In the genomic region with DNA sequence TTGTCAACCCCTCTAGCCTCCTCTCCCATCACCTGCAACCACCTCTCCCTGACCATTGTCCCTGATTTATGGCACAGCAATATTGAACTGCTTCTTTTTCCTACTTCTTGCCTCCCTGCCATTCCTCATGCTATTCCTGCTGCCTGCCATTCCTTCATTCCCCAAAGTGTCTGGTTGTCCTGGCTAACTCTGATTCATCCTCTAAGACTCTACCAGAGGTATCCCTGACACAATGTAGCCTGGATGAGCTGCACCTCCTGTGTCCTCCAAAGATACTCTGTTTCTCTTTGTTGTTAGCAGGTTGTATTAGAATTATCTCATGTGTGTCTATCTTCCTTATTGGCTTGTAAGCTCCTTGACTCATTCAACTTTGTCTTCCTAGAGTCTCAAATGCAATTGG, we compare ENCODE assay signal across 1 cellular context.
TF ChIP-seq lines count a peak whose summit lies in the region.

No MANE protein-coding gene starts in this region.

TF ChIP-seq in GM23338, 12 proteins besides CTCF, POLR2A, EP300 and RAD21:
- TF ChIP-seq, protein P1, sequence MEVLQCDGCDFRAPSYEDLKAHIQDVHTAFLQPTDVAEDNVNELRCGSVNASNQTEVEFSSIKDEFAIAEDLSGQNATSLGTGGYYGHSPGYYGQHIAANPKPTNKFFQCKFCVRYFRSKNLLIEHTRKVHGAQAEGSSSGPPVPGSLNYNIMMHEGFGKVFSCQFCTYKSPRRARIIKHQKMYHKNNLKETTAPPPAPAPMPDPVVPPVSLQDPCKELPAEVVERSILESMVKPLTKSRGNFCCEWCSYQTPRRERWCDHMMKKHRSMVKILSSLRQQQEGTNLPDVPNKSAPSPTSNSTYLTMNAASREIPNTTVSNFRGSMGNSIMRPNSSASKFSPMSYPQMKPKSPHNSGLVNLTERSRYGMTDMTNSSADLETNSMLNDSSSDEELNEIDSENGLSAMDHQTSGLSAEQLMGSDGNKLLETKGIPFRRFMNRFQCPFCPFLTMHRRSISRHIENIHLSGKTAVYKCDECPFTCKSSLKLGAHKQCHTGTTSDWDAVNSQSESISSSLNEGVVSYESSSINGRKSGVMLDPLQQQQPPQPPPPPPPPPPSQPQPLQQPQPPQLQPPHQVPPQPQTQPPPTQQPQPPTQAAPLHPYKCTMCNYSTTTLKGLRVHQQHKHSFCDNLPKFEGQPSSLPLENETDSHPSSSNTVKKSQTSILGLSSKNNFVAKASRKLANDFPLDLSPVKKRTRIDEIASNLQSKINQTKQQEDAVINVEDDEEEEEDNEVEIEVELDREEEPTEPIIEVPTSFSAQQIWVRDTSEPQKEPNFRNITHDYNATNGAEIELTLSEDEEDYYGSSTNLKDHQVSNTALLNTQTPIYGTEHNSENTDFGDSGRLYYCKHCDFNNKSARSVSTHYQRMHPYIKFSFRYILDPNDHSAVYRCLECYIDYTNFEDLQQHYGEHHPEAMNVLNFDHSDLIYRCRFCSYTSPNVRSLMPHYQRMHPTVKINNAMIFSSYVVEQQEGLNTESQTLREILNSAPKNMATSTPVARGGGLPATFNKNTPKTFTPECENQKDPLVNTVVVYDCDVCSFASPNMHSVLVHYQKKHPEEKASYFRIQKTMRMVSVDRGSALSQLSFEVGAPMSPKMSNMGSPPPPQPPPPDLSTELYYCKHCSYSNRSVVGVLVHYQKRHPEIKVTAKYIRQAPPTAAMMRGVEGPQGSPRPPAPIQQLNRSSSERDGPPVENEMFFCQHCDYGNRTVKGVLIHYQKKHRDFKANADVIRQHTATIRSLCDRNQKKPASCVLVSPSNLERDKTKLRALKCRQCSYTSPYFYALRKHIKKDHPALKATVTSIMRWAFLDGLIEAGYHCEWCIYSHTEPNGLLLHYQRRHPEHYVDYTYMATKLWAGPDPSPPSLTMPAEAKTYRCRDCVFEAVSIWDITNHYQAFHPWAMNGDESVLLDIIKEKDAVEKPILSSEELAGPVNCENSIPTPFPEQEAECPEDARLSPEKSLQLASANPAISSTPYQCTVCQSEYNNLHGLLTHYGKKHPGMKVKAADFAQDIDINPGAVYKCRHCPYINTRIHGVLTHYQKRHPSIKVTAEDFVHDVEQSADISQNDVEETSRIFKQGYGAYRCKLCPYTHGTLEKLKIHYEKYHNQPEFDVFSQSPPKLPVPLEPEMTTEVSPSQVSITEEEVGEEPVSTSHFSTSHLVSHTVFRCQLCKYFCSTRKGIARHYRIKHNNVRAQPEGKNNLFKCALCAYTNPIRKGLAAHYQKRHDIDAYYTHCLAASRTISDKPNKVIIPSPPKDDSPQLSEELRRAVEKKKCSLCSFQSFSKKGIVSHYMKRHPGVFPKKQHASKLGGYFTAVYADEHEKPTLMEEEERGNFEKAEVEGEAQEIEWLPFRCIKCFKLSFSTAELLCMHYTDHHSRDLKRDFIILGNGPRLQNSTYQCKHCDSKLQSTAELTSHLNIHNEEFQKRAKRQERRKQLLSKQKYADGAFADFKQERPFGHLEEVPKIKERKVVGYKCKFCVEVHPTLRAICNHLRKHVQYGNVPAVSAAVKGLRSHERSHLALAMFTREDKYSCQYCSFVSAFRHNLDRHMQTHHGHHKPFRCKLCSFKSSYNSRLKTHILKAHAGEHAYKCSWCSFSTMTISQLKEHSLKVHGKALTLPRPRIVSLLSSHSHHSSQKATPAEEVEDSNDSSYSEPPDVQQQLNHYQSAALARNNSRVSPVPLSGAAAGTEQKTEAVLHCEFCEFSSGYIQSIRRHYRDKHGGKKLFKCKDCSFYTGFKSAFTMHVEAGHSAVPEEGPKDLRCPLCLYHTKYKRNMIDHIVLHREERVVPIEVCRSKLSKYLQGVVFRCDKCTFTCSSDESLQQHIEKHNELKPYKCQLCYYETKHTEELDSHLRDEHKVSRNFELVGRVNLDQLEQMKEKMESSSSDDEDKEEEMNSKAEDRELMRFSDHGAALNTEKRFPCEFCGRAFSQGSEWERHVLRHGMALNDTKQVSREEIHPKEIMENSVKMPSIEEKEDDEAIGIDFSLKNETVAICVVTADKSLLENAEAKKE (CRISPR knock-in tag; IDR thresholded peaks at IDR 0.05) = no peak
- TF ChIP-seq, protein P2, sequence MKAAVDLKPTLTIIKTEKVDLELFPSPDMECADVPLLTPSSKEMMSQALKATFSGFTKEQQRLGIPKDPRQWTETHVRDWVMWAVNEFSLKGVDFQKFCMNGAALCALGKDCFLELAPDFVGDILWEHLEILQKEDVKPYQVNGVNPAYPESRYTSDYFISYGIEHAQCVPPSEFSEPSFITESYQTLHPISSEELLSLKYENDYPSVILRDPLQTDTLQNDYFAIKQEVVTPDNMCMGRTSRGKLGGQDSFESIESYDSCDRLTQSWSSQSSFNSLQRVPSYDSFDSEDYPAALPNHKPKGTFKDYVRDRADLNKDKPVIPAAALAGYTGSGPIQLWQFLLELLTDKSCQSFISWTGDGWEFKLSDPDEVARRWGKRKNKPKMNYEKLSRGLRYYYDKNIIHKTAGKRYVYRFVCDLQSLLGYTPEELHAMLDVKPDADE (IDR thresholded peaks at IDR 0.05) = no peak
- no peak for TF ChIP-seq ZNF331 (CRISPR knock-in tag; IDR thresholded peaks at IDR 0.05; ENCODE audit: low read depth)
- TF ChIP-seq ZNF114 (CRISPR knock-in tag; IDR thresholded peaks at IDR 0.05) = no peak
- TF ChIP-seq NANOG (IDR thresholded peaks at IDR 0.05; ENCODE audit: borderline replicate concordance) = no peak
- TF ChIP-seq EZH2phosphoT487 (IDR thresholded peaks at IDR 0.05; ENCODE audit: unreplicated experiment) = no peak
